ENCODE assay signal across 12 cellular contexts in genomic region chr14:22464422-22465142, GRCh38.
A peak's percentile ranks its signal among the peaks of the same experiment; 100 is the strongest.
DNase-seq lines count a peak whose midpoint lies in the region; ATAC-seq and TF ChIP-seq lines count a peak whose summit lies in the region.
"Had no signal": no experiment of that assay in that cellular context is flagged by ENCODE, and none has a peak within 500 bp of the region (broad histone marks: within the 10 kb centered on the region; RNA-seq: fewer than 3 reads in every experiment).

No MANE protein-coding gene starts in this region.

- H3K36me3 Mint-ChIP-seq in activated CD4-positive, alpha-beta T cell treated with anti-CD3 and anti-CD28 coated beads for 36 hours (ENCODE audit: low read depth), result no peaks in the 10 kb centered on the region
- peaks cover 33% of the 10 kb centered on the region for H3K36me3 Mint-ChIP-seq in natural killer cell

- H3K4me1 Mint-ChIP-seq in activated CD4-positive, alpha-beta T cell treated with anti-CD3 and anti-CD28 coated beads for 36 hours, result no peaks in the 10 kb centered on the region
- H3K4me1 Mint-ChIP-seq in natural killer cell, result peaks cover 90 to 93% of the 10 kb centered on the region in 2 donors

- DNase-seq in activated CD4-positive, alpha-beta T cell treated with anti-CD3 and anti-CD28 coated beads for 36 hours, result no peak
- no peak for DNase-seq in activated CD4-positive, alpha-beta T cell treated with anti-CD3 and anti-CD28 coated beads for 48 hours
- DNase-seq in natural killer cell (no peak), dedifferentiated amniotic fluid mesenchymal stem cell (ENCODE audit: extremely low spot score) (no peak), dermis blood vessel endothelial cell (no peak), SHP77 (lab: John Stamatoyannopoulos, UW) (no peak)
- DNase-seq: activated CD4-positive, alpha-beta T cell treated with anti-CD3 and anti-CD28 coated beads, Interleukin-2, amount 50 U/mL, for 48 hours; esophagus squamous epithelium; kidney; stimulated activated CD4-positive, alpha-beta T cell treated with anti-CD3 and anti-CD28 coated beads, Interleukin-4, amount 100 ng/mL, for 1 hour had no signal

- no peaks in the 10 kb centered on the region for H3K27me3 Mint-ChIP-seq in activated CD4-positive, alpha-beta T cell treated with anti-CD3 and anti-CD28 coated beads for 36 hours
- no peaks in the 10 kb centered on the region for H3K27me3 Mint-ChIP-seq in natural killer cell (ENCODE audit: low read depth in 2 of 2)

- POLR2A ChIA-PET in activated CD4-positive, alpha-beta T cell treated with anti-CD3 and anti-CD28 coated beads for 36 hours (lab: Charles Lee), result no interaction called here

- peak; percentile 31 for ATAC-seq in activated CD4-positive, alpha-beta T cell treated with anti-CD3 and anti-CD28 coated beads for 36 hours
- ATAC-seq in GM21528 (IDR thresholded peaks at IDR 0.05; ENCODE audit: low FRiP score, unreplicated experiment), result peak; percentile 72
- peak; percentile 71 for ATAC-seq in HG03108 (IDR thresholded peaks at IDR 0.05; ENCODE audit: unreplicated experiment)
- ATAC-seq in natural killer cell, result no peak

- H3K4me3 Mint-ChIP-seq in activated CD4-positive, alpha-beta T cell treated with anti-CD3 and anti-CD28 coated beads for 36 hours, result no peak overlapping the region
- peak overlapping the region; percentile 75 for H3K4me3 Mint-ChIP-seq in natural killer cell

- intact Hi-C loops in activated CD4-positive, alpha-beta T cell treated with anti-CD3 and anti-CD28 coated beads for 36 hours (cut with DNase I, micrococcal nuclease), result no loop called here
- intact Hi-C loops in natural killer cell (cut with micrococcal nuclease), result no loop called here

- CTCF ChIA-PET in activated CD4-positive, alpha-beta T cell treated with anti-CD3 and anti-CD28 coated beads for 36 hours (lab: Charles Lee), result no interaction called here

- H3K27ac Mint-ChIP-seq in activated CD4-positive, alpha-beta T cell treated with anti-CD3 and anti-CD28 coated beads for 36 hours, result no peak overlapping the region
- H3K27ac Mint-ChIP-seq in natural killer cell, result peak overlapping the region; percentile 80 to 89

- no peak for TF ChIP-seq CTCF in natural killer cell (IDR thresholded peaks at IDR 0.05)

- no peaks in the 10 kb centered on the region for H3K9me3 Mint-ChIP-seq in activated CD4-positive, alpha-beta T cell treated with anti-CD3 and anti-CD28 coated beads for 36 hours (ENCODE audit: low read depth)
- H3K9me3 Mint-ChIP-seq in natural killer cell, result no peaks in the 10 kb centered on the region

Comparison
In these comparisons a context has a peak if more than half of its experiments do, and no peak if none do; other contexts are left out.
1. ATAC-seq: peak in activated CD4-positive, alpha-beta T cell treated with anti-CD3 and anti-CD28 coated beads for 36 hours (single experiment), GM21528 (single experiment) and HG03108 (single experiment); none in natural killer cell (0 of 3).